Comparison of ENCODE assay signal across 19 cellular contexts in the genomic region with DNA sequence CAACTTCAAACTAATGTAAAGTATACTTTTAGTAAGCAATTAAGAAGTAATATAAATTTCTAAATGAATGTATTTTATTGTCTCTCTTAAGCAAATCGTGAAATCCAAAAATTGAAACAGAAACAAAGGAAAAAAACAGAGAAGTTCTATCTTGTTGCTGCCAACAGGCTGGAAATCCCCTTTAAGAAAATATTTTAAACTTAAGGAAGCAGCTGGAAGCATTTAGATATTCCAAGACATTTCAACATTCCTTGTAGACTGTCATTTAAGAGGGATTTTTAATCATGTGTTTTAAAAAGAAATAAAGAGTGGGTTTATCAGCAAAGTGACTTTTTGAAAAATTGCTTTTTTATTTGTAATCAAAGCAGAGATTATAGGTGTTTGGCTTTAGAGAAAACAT.
"Had no signal": no experiment of that assay in that cellular context is flagged by ENCODE, and none has a peak within 500 bp of the region (broad histone marks: within the 10 kb centered on the region; RNA-seq: fewer than 3 reads in every experiment).

No MANE protein-coding gene starts in this region.

- DNase-seq: activated CD4-positive, alpha-beta T cell treated with anti-CD3 and anti-CD28 coated beads, Interleukin-2, amount 10 ng/mL, durations not matched to agents 7 days and 5 days; activated CD8-positive, alpha-beta T cell treated with anti-CD3 and anti-CD28 coated beads, Interleukin-2, amount 10 ng/mL, durations not matched to agents 7 days and 5 days; activated naive CD4-positive, alpha-beta T cell treated with anti-CD3 and anti-CD28 coated beads, Interleukin-2, amount 10 ng/mL, durations not matched to agents 7 days and 5 days; activated T-cell treated with anti-CD3 and anti-CD28 coated beads, Interleukin-2, amount 50 U/mL, for 24 hours; cerebellar nuclear complex; endodermal cell; heart right ventricle; immature natural killer cell; kidney glomerular epithelial cell; natural killer cell; sigmoid colon; stimulated activated CD4-positive, alpha-beta T cell treated with anti-CD3 and anti-CD28 coated beads, Interleukin-12 subunit alpha, Interleukin-12 subunit beta, amount 100 ng/mL, for 4 hours; stimulated activated CD4-positive, alpha-beta T cell treated with anti-CD3 and anti-CD28 coated beads, Interleukin-1b, Interleukin-23, amount 100 ng/mL, for 48 hours; stimulated activated naive CD4-positive, alpha-beta T cell treated with Interleukin-2 at 50 U/mL for 16 hours; T-helper 1 cell; T-helper 9 cell; tibial artery; uterus had no signal

- H3K27ac ChIP-seq: breast epithelium, heart right ventricle, tibial artery, uterus had no signal

- H3K4me1 ChIP-seq: breast epithelium, heart right ventricle, sigmoid colon, uterus had no signal

- H3K36me3 ChIP-seq: breast epithelium, heart right ventricle, sigmoid colon, tibial artery, uterus had no signal

- H3K9me3 ChIP-seq: breast epithelium, heart right ventricle, sigmoid colon, tibial artery, uterus had no signal

- H3K27me3 ChIP-seq: breast epithelium, heart right ventricle, sigmoid colon, tibial artery, uterus had no signal

- H3K4me3 ChIP-seq: breast epithelium, heart right ventricle, sigmoid colon, uterus had no signal
